16 cellular contexts compared by ENCODE assay signal in genomic region chr17:1158879-1159278, GRCh38.
DNase-seq lines count a peak whose midpoint lies in the region; ATAC-seq and TF ChIP-seq lines count a peak whose summit lies in the region.
"Had no signal": no experiment of that assay in that cellular context is flagged by ENCODE, and none has a peak within 500 bp of the region (broad histone marks: within the 10 kb centered on the region; RNA-seq: fewer than 3 reads in every experiment).

No MANE protein-coding gene starts in this region.

- no peak for ATAC-seq in GM21360 (IDR thresholded peaks at IDR 0.05; ENCODE audit: unreplicated experiment)
- ATAC-seq in GM19035 (IDR thresholded peaks at IDR 0.05; ENCODE audit: unreplicated experiment), result no peak
- no peak for ATAC-seq in GM21515 (IDR thresholded peaks at IDR 0.05; ENCODE audit: unreplicated experiment)
- ATAC-seq: HCT116 had no signal

- in situ Hi-C loops in astrocyte of the cerebellum (cut with HindIII; ENCODE audit: low sequenced_read_pairs), result no loop called here

- DNase-seq in GM04503 (ENCODE audit: low read depth), result peak; percentile 21
- DNase-seq in astrocyte of the cerebellum (ENCODE audit: low read depth), result peak; percentile 80
- peak; percentile 45 for DNase-seq in fibroblast of peridontal ligament (ENCODE audit: extremely low read depth)
- DNase-seq in NCI-H69 (lab: John Stamatoyannopoulos, UW), result no peak
- DNase-seq: DMS53, KG1, MM.1S, NCI-H1105 treated with DMSO at 0.1 percent for 48 hours, NCI-H1930, NCI-H2171 treated with DMSO at 0.1 percent for 48 hours, Peyer's patch, SHP77 had no signal

- no peak overlapping the region for H3K4me3 ChIP-seq in astrocyte of the cerebellum (ENCODE audit: low read depth, low read length)
- H3K4me3 ChIP-seq: Peyer's patch had no signal

- no peak for TF ChIP-seq CTCF in astrocyte of the cerebellum (IDR thresholded peaks at IDR 0.05; ENCODE audit: low read depth, low read length, missing control alignments)
